Comparison of ENCODE assay signal across 23 cellular contexts in genomic region chr20:49969946-49970345, GRCh38. TPM values are rescaled to one million over a fixed set of nuclear protein-coding genes. Genes with fewer than 3 reads are reported as not detected.
DNase-seq lines count a peak whose midpoint lies in the region; ATAC-seq, FAIRE-seq and TF ChIP-seq lines count a peak whose summit lies in the region.
"Had no signal": no experiment of that assay in that cellular context is flagged by ENCODE, and none has a peak within 500 bp of the region (broad histone marks: within the 10 kb centered on the region; RNA-seq: fewer than 3 reads in every experiment).

No MANE protein-coding gene starts in this region.

- DNase-seq in Caco-2 (peak; percentile 71 to 85), MM.1S (peak; percentile 76), bronchial epithelial cell (ENCODE audit: low read depth) (peak; percentile 81), mucosa of descending colon (no peak), AG08395 (ENCODE audit: low spot score) (no peak), GM20000 (ENCODE audit: low spot score) (no peak)
- DNase-seq in stimulated activated effector memory CD8-positive, alpha-beta T cell treated with anti-CD3 and anti-CD28 coated beads, Interleukin-12 subunit alpha, Interleukin-12 subunit beta, amount 100 ng/mL, for 72 hours (ENCODE audit: low spot score in 2 of 2) = no peak
- DNase-seq in activated T-cell treated with anti-CD3 and anti-CD28 coated beads, Interleukin-2, amount 50 U/mL, for 24 hours = no peak
- DNase-seq: activated B cell treated with CpG ODN at 0.5 μM for 24 hours; activated CD4-positive, alpha-beta T cell treated with anti-CD3 and anti-CD28 coated beads, Interleukin-2, amount 50 U/mL, for 4 hours; activated CD8-positive, alpha-beta memory T cell treated with anti-CD3 and anti-CD28 coated beads, Interleukin-2, amount 50 U/mL, for 48 hours; central memory CD4-positive, alpha-beta T cell; DMS79 treated with DMSO at 0.1 percent for 48 hours; H9; left cardiac atrium; NCI-H1417 treated with DMSO at 0.1 percent for 48 hours; NCI-H526 treated with DMSO at 0.1 percent for 48 hours; substantia nigra had no signal

- H3K9me3 ChIP-seq in Caco-2 (no peaks in the 10 kb centered on the region), MM.1S (replicated peaks; ENCODE audit: insufficient read depth, low read length) (no peaks in the 10 kb centered on the region), mucosa of descending colon (no peaks in the 10 kb centered on the region)
- H3K9me3 ChIP-seq: ascending aorta had no signal

- H3K27me3 Mint-ChIP-seq in Caco-2 (ENCODE audit: insufficient read depth, unreplicated experiment) = no peaks in the 10 kb centered on the region
- H3K27me3 Mint-ChIP-seq in activated T-cell treated with anti-CD3 and anti-CD28 coated beads, Interleukin-2, amount 50 U/mL, for 24 hours = no peaks in the 10 kb centered on the region
- H3K27me3 Mint-ChIP-seq: activated B cell treated with CpG ODN at 0.5 μM for 24 hours; activated naive CD8-positive, alpha-beta T cell; memory B cell had no signal

- peaks cover 14% of the 10 kb centered on the region; the same call in 1 of the 2 replicates for H3F3A ChIP-seq in MM.1S (ENCODE audit: insufficient read depth, low read length)

- H3K27ac ChIP-seq in MM.1S (ENCODE audit: low read length) = peak overlapping the region; percentile 72; the same call in 1 of the 2 replicates
- H3K27ac ChIP-seq: ascending aorta, HL-60 had no signal

- H4K20me1 ChIP-seq in MM.1S (ENCODE audit: insufficient read depth, low read length) = no peaks in the 10 kb centered on the region

- H3K4me1 Mint-ChIP-seq in Caco-2 (ENCODE audit: low read depth, unreplicated experiment) = peaks cover 38% of the 10 kb centered on the region
- no peaks in the 10 kb centered on the region for H3K4me1 Mint-ChIP-seq in stimulated activated effector memory CD8-positive, alpha-beta T cell treated with anti-CD3 and anti-CD28 coated beads, Interleukin-12 subunit alpha, Interleukin-12 subunit beta, amount 100 ng/mL, for 72 hours
- H3K4me1 Mint-ChIP-seq in activated T-cell treated with anti-CD3 and anti-CD28 coated beads, Interleukin-2, amount 50 U/mL, for 24 hours (ENCODE audit: low read depth) = no peaks in the 10 kb centered on the region
- H3K4me1 Mint-ChIP-seq: activated B cell treated with CpG ODN at 0.5 μM for 24 hours had no signal

- H3K4me3 ChIP-seq in Caco-2 (ENCODE audit: low read depth, low read length) (no peak overlapping the region), MM.1S (ENCODE audit: low read length) (no peak overlapping the region), bronchial epithelial cell (ENCODE audit: low read depth, low read length) (no peak overlapping the region), mucosa of descending colon (no peak overlapping the region)
- H3K4me3 ChIP-seq: ascending aorta, smooth muscle cell had no signal

- intact Hi-C loops in Caco-2 (cut with micrococcal nuclease; ENCODE audit: unreplicated experiment) = no loop called here
- intact Hi-C loops in mucosa of descending colon (cut with DNase I, micrococcal nuclease) = no loop called here

- H3K4me2 ChIP-seq in MM.1S (ENCODE audit: low read depth, low read length) = peak overlapping the region; percentile 39; the same call in 1 of the 2 replicates
- H3K4me2 ChIP-seq: smooth muscle cell had no signal

- H3K9ac ChIP-seq in MM.1S (ENCODE audit: low read length) = peak overlapping the region; percentile 31; the same call in 1 of the 2 replicates

- no TSS peak for BruUV-seq in Caco-2 (replicated peaks; lab: Mats Ljungman, UMichigan)

- H3K9me3 Mint-ChIP-seq in Caco-2 (ENCODE audit: unreplicated experiment) = no peaks in the 10 kb centered on the region
- H3K9me3 Mint-ChIP-seq in stimulated activated effector memory CD8-positive, alpha-beta T cell treated with anti-CD3 and anti-CD28 coated beads, Interleukin-12 subunit alpha, Interleukin-12 subunit beta, amount 100 ng/mL, for 72 hours = no peaks in the 10 kb centered on the region
- no peaks in the 10 kb centered on the region for H3K9me3 Mint-ChIP-seq in activated T-cell treated with anti-CD3 and anti-CD28 coated beads, Interleukin-2, amount 50 U/mL, for 24 hours
- H3K9me3 Mint-ChIP-seq: activated B cell treated with CpG ODN at 0.5 μM for 24 hours, H9, memory B cell had no signal

- peak; percentile 61 for ATAC-seq in mucosa of descending colon
- no peak for ATAC-seq in stimulated activated effector memory CD8-positive, alpha-beta T cell treated with anti-CD3 and anti-CD28 coated beads, Interleukin-12 subunit alpha, Interleukin-12 subunit beta, amount 100 ng/mL, for 72 hours

- H3K36me3 ChIP-seq in Caco-2 (ENCODE audit: control insufficient read depth, insufficient read depth, low read length) = no peaks in the 10 kb centered on the region
- H3K36me3 ChIP-seq in MM.1S (replicated peaks; ENCODE audit: insufficient read depth, low read length) = no peaks in the 10 kb centered on the region
- no peaks in the 10 kb centered on the region for H3K36me3 ChIP-seq in bronchial epithelial cell (ENCODE audit: control insufficient read depth, insufficient read depth, low read length)
- H3K36me3 ChIP-seq in mucosa of descending colon (ENCODE audit: low read depth) = no peaks in the 10 kb centered on the region
- H3K36me3 ChIP-seq: ascending aorta had no signal

- H3K9me2 ChIP-seq in MM.1S (replicated peaks; ENCODE audit: insufficient read depth, low read length) = no peaks in the 10 kb centered on the region

- H3K36me3 Mint-ChIP-seq in Caco-2 (ENCODE audit: insufficient read depth, unreplicated experiment) = peaks cover 8% of the 10 kb centered on the region
- no peaks in the 10 kb centered on the region for H3K36me3 Mint-ChIP-seq in stimulated activated effector memory CD8-positive, alpha-beta T cell treated with anti-CD3 and anti-CD28 coated beads, Interleukin-12 subunit alpha, Interleukin-12 subunit beta, amount 100 ng/mL, for 72 hours
- H3K36me3 Mint-ChIP-seq in activated T-cell treated with anti-CD3 and anti-CD28 coated beads, Interleukin-2, amount 50 U/mL, for 24 hours (ENCODE audit: low read depth) = no peaks in the 10 kb centered on the region
- H3K36me3 Mint-ChIP-seq: activated naive CD8-positive, alpha-beta T cell; memory B cell had no signal

- no peak for TF ChIP-seq CTCF in Caco-2 (IDR thresholded peaks at IDR 0.05; ENCODE audit: insufficient read depth in 1 of 2, low read depth in 1 of 2, low read length in 1 of 2, severe bottlenecking in 1 of 2, unreplicated experiment in 1 of 2)
- no peak for TF ChIP-seq CTCF in MM.1S (IDR thresholded peaks at IDR 0.05; ENCODE audit: low read length)
- no peak for TF ChIP-seq CTCF in bronchial epithelial cell (IDR thresholded peaks at IDR 0.05; ENCODE audit: insufficient read depth, low read length, severe bottlenecking)
- no peak for TF ChIP-seq CTCF in mucosa of descending colon (IDR thresholded peaks at IDR 0.05)
- TF ChIP-seq CTCF in GM20000 (IDR thresholded peaks at IDR 0.05; ENCODE audit: extremely low read depth, missing control alignments) = no peak

- CTCF ChIA-PET in Caco-2 (lab: Charles Lee) = interaction anchor here (0.5 to 1.7 kb wide), 3 partner anchors 9 to 294 kb away, joined by 3 to 18 read pairs (median 14); no protein-coding TSS in a partner anchor

- peak overlapping the region; percentile 63 for H3K27ac Mint-ChIP-seq in Caco-2 (ENCODE audit: unreplicated experiment)
- H3K27ac Mint-ChIP-seq in stimulated activated effector memory CD8-positive, alpha-beta T cell treated with anti-CD3 and anti-CD28 coated beads, Interleukin-12 subunit alpha, Interleukin-12 subunit beta, amount 100 ng/mL, for 72 hours = no peak overlapping the region
- H3K27ac Mint-ChIP-seq in activated T-cell treated with anti-CD3 and anti-CD28 coated beads, Interleukin-2, amount 50 U/mL, for 24 hours = no peak overlapping the region
- H3K27ac Mint-ChIP-seq: activated B cell treated with CpG ODN at 0.5 μM for 24 hours; activated naive CD8-positive, alpha-beta T cell; memory B cell had no signal

- FAIRE-seq in bronchial epithelial cell (lab: Jason Lieb, UNC) = no peak

- H3K79me2 ChIP-seq in MM.1S (ENCODE audit: low read length) = no peaks in the 10 kb centered on the region

- H3K4me3 Mint-ChIP-seq in Caco-2 (ENCODE audit: unreplicated experiment) = no peak overlapping the region
- H3K4me3 Mint-ChIP-seq in stimulated activated effector memory CD8-positive, alpha-beta T cell treated with anti-CD3 and anti-CD28 coated beads, Interleukin-12 subunit alpha, Interleukin-12 subunit beta, amount 100 ng/mL, for 72 hours = no peak overlapping the region
- no peak overlapping the region for H3K4me3 Mint-ChIP-seq in activated T-cell treated with anti-CD3 and anti-CD28 coated beads, Interleukin-2, amount 50 U/mL, for 24 hours
- H3K4me3 Mint-ChIP-seq: activated B cell treated with CpG ODN at 0.5 μM for 24 hours; activated naive CD8-positive, alpha-beta T cell; H9; memory B cell had no signal

- H3K4me1 ChIP-seq in Caco-2 = peaks cover 55% of the 10 kb centered on the region
- H3K4me1 ChIP-seq in MM.1S (ENCODE audit: low read length) = peaks cover 18% of the 10 kb centered on the region; the same call in 1 of the 2 replicates
- H3K4me1 ChIP-seq in mucosa of descending colon (ENCODE audit: low read depth) = peaks cover 15% of the 10 kb centered on the region
- H3K4me1 ChIP-seq: ascending aorta had no signal

- no peak overlapping the region for H2AFZ ChIP-seq in MM.1S (ENCODE audit: low read length)

- H3K27me3 ChIP-seq in Caco-2 (replicated peaks; ENCODE audit: control insufficient read depth, insufficient read depth, low read length) (no peaks in the 10 kb centered on the region), MM.1S (replicated peaks; ENCODE audit: insufficient read depth, low read length) (no peaks in the 10 kb centered on the region), bronchial epithelial cell (ENCODE audit: control insufficient read depth, insufficient read depth, low read length) (no peaks in the 10 kb centered on the region)
- H3K27me3 ChIP-seq: ascending aorta had no signal

- POLR2A ChIA-PET in Caco-2 (lab: Charles Lee) = no interaction called here

RNA-seq across cellular contexts. Expression of gene SNAI1, which starts 12.8 kb away (rescaled TPM):
- total RNA-seq in Caco-2 (2022) (8.9 and 10.9 TPM in 2 replicates), bronchial epithelial cell (not detected in 2 replicates), mucosa of descending colon (1 to 10 TPM in 1 of 3 donors, under 1 TPM in 2; 0.78 to 4.5 (median 0.96) TPM)

RNA-seq across cellular contexts. Expression of gene RNF114, which starts 33.7 kb away (rescaled TPM):
- total RNA-seq in Caco-2 (2022) (146 and 154 TPM in 2 replicates), bronchial epithelial cell (28.2 and 67.1 TPM in 2 replicates), mucosa of descending colon (10 to 100 TPM; 81.3 to 89.0 (median 88.2) TPM)

RNA-seq across cellular contexts. Expression of gene SPATA2, which starts 54.6 kb away (rescaled TPM):
- total RNA-seq in Caco-2 (2022) (29.0 TPM in 2 replicates), bronchial epithelial cell (0.79 and 1.0 TPM in 2 replicates), mucosa of descending colon (10 to 100 TPM; 16.2 to 24.1 (median 20.2) TPM)

Comparison
In these comparisons a context has a peak if more than half of its experiments do, and no peak if none do; other contexts are left out.
1. DNase-seq: peak in Caco-2 (2 of 2), MM.1S (single experiment) and bronchial epithelial cell (single experiment); none in mucosa of descending colon (0 of 3), AG08395 (single experiment), stimulated activated effector memory CD8-positive, alpha-beta T cell treated with anti-CD3 and anti-CD28 coated beads, Interleukin-12 subunit alpha, Interleukin-12 subunit beta, amount 100 ng/mL, for 72 hours (0 of 2), activated T-cell treated with anti-CD3 and anti-CD28 coated beads, Interleukin-2, amount 50 U/mL, for 24 hours (single experiment) and GM20000 (single experiment).